Comparison of ENCODE assay signal across 8 cellular contexts in genomic region chr3:138835177-138835757, GRCh38. TPM values are rescaled to one million over a fixed set of nuclear protein-coding genes. Genes with fewer than 3 reads are reported as not detected.
DNase-seq lines count a peak whose midpoint lies in the region; ATAC-seq lines count a peak whose summit lies in the region.

No MANE protein-coding gene starts in this region.

- H3K9ac ChIP-seq in duodenal mucosa (ENCODE audit: low read depth in 1 of 2, low read length in 2 of 2) = peak overlapping the region; percentile 61 to 93
- H3K9ac ChIP-seq in muscle layer of colon (ENCODE audit: low read length) = peak overlapping the region; percentile 81

- peak overlapping the region; percentile 84 for H3K27ac ChIP-seq in duodenal mucosa (ENCODE audit: low read depth, low read length)
- peak overlapping the region; percentile 88 for H3K27ac ChIP-seq in muscle layer of colon (ENCODE audit: low read depth, low read length)

- H3K27me3 ChIP-seq in duodenal mucosa (ENCODE audit: control insufficient read depth in 1 of 2, insufficient read depth in 2 of 2, low read length in 2 of 2) = no peaks in the 10 kb centered on the region
- no peaks in the 10 kb centered on the region for H3K27me3 ChIP-seq in muscle layer of colon (ENCODE audit: control insufficient read depth in 1 of 2, insufficient read depth in 2 of 2, low read length in 2 of 2)

- peaks cover 5 to 12% of the 10 kb centered on the region in 2 donors for H3K4me1 ChIP-seq in duodenal mucosa (ENCODE audit: control insufficient read depth in 1 of 2, insufficient read depth in 2 of 2, low read length in 2 of 2)
- no peaks in the 10 kb centered on the region for H3K4me1 ChIP-seq in muscle layer of colon (ENCODE audit: insufficient read depth, low read length)

- DNase-seq in NAMALWA (ENCODE audit: low spot score) = peak; percentile 24
- no peak for DNase-seq in effector CD4-positive, alpha-beta T cell

- ATAC-seq in GM19455 (IDR thresholded peaks at IDR 0.05; ENCODE audit: unreplicated experiment) (peak; percentile 1), GM21528 (IDR thresholded peaks at IDR 0.05; ENCODE audit: low FRiP score, unreplicated experiment) (no peak), HG03460 (IDR thresholded peaks at IDR 0.05; ENCODE audit: unreplicated experiment) (no peak), esophagus mucosa (no peak)

- no peaks in the 10 kb centered on the region for H3K36me3 ChIP-seq in duodenal mucosa (ENCODE audit: control insufficient read depth in 1 of 2, insufficient read depth in 2 of 2, low read length in 2 of 2)
- H3K36me3 ChIP-seq in muscle layer of colon (ENCODE audit: insufficient read depth, low read length) = no peaks in the 10 kb centered on the region

- H3K4me3 ChIP-seq in duodenal mucosa (ENCODE audit: low read depth in 1 of 2, low read length in 2 of 2) = peak overlapping the region; percentile 84 to 94
- H3K4me3 ChIP-seq in muscle layer of colon (ENCODE audit: low read depth in 1 of 2, low read length in 2 of 2) = peak overlapping the region; percentile 73 to 94

- no peaks in the 10 kb centered on the region for H3K9me3 ChIP-seq in duodenal mucosa (ENCODE audit: control insufficient read depth in 1 of 2, low read length in 2 of 2)
- no peaks in the 10 kb centered on the region for H3K9me3 ChIP-seq in muscle layer of colon (ENCODE audit: low read length)

RNA-seq across cellular contexts. Expression of gene PIK3CB, which starts 0.5 kb away (rescaled TPM):
- total RNA-seq in esophagus mucosa = 22.8 TPM
